Comparison of ENCODE assay signal across 8 cellular contexts in the genomic region with DNA sequence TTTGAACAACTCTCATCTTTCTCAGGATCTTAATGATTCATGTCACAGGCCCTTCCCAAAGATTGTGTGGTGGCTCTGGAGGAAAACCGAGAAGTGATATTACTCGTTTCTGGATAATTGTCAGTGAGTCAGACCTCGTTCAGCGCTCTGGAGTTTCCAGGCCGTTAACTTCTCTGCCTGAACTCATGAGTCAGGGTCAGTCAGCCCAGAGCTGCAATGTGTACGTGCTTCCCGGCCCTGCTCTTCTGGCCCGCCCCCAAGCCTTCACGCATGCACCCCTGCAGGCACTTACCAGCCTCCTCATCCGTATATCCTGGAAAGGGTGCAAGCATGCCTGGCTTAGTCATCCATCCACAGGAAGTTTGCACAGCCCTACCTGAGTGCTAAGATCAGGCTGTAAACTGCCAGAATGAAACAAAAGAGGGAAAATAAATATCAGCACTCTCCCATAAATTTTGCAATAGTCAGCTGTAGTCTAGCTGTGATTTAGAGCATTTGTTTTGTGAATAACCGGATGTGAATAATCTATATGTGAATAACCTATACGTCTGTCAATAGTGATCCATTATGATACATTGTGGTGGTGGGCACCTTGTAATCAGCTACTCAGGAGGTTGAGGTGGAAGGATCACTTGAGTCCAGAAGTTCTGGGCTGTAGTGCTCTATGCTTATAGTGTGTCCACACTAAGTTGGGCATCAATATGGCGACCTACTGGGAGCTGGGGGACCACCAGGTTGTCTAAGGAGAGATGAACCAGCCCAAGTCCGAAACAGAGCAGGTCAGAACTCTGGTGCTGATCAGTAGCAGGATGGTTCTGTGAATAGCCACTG. TPM values are rescaled to one million over a fixed set of nuclear protein-coding genes. Genes with fewer than 3 reads are reported as not detected.
DNase-seq lines count a peak whose midpoint lies in the region; ATAC-seq lines count a peak whose summit lies in the region.

No MANE protein-coding gene starts in this region.

- in situ Hi-C loops in Caki2 (cut with HindIII; ENCODE audit: low pct_unique_long_range_greater_than_20kb, low sequenced_read_pairs): no loop called here

- no peak for ATAC-seq in HG03025 (IDR thresholded peaks at IDR 0.05; ENCODE audit: low FRiP score, unreplicated experiment)

- DNase-seq in Caki2 (ENCODE audit: low read depth) (peak; percentile 99), H4 (ENCODE audit: low spot score) (peak; percentile 98), NCI-H226 (peak; percentile 100), amniotic epithelial cell (ENCODE audit: low read depth) (peak; percentile 98), kidney glomerular epithelial cell (lab: John Stamatoyannopoulos, UW) (peak; percentile 99), hippocampal formation (lab: John Stamatoyannopoulos, UW) (no peak)
- peak; percentile 52 to 61 (median 59) for DNase-seq in stimulated activated CD4-positive, alpha-beta T cell treated with anti-CD3 and anti-CD28 coated beads, TNF-alpha, amount 100 ng/mL, for 48 hours (ENCODE audit: low read depth in 3 of 3)

RNA-seq across cellular contexts. Expression of a gene that starts 35.3 kb away (rescaled TPM):
- total RNA-seq in Caki2 (2014; rRNA removed; shearing (Covaris generic); ENCODE audit: low replicate concordance): 37.6 and 39.9 TPM in 2 replicates
- 13.5 and 18.9 TPM in 2 replicates for total RNA-seq in H4 (2014; rRNA removed; shearing (Covaris generic))

Comparison
In these comparisons a context has a peak if more than half of its experiments do, and no peak if none do; other contexts are left out.
1. DNase-seq: peak in Caki2 (single experiment), H4 (single experiment), NCI-H226 (single experiment), amniotic epithelial cell (single experiment), kidney glomerular epithelial cell (single experiment) and stimulated activated CD4-positive, alpha-beta T cell treated with anti-CD3 and anti-CD28 coated beads, TNF-alpha, amount 100 ng/mL, for 48 hours (3 of 3); none in hippocampal formation (0 of 2).